In genomic region chr3:40677749-40678148, GRCh38 we compare ENCODE assay signal across 2 cellular contexts.
TF ChIP-seq lines count a peak whose summit lies in the region.

No MANE protein-coding gene starts in this region.

TF ChIP-seq in GM23338, 12 proteins besides CTCF, POLR2A, EP300 and RAD21 (continued from another document):
- TF ChIP-seq NANOG (IDR thresholded peaks at IDR 0.05; ENCODE audit: borderline replicate concordance) (no peak), ETS1 (IDR thresholded peaks at IDR 0.05) (no peak), ZNF462 (CRISPR knock-in tag; IDR thresholded peaks at IDR 0.05) (no peak), ZNF331 (CRISPR knock-in tag; IDR thresholded peaks at IDR 0.05; ENCODE audit: low read depth) (no peak), STAT1 (IDR thresholded peaks at IDR 0.05; ENCODE audit: unreplicated experiment) (no peak), EZH2phosphoT487 (IDR thresholded peaks at IDR 0.05; ENCODE audit: unreplicated experiment) (no peak), EZH2 (IDR thresholded peaks at IDR 0.05; ENCODE audit: low read depth, unreplicated experiment) (no peak), JUNB (IDR thresholded peaks at IDR 0.05; ENCODE audit: unreplicated experiment) (no peak), REST (IDR thresholded peaks at IDR 0.05; ENCODE audit: unreplicated experiment) (no peak)

TF ChIP-seq in WTC11, 78 proteins besides CTCF, POLR2A, EP300 and RAD21 (continued from another document):
- TF ChIP-seq ZSCAN18 (CRISPR knock-in tag; IDR thresholded peaks at IDR 0.05) (no peak), ZNF232 (CRISPR knock-in tag; IDR thresholded peaks at IDR 0.05) (no peak), USF2 (CRISPR knock-in tag; IDR thresholded peaks at IDR 0.05) (no peak), NR3C1 (CRISPR knock-in tag; conservative IDR thresholded peaks at IDR 0.05; ENCODE audit: low read depth) (no peak), NFYB (CRISPR knock-in tag; conservative IDR thresholded peaks at IDR 0.05; ENCODE audit: low read depth) (no peak), FOXP1 (CRISPR knock-in tag; IDR thresholded peaks at IDR 0.05; ENCODE audit: borderline replicate concordance) (no peak), ATF6 (CRISPR knock-in tag; IDR thresholded peaks at IDR 0.05) (no peak), ETV6 (CRISPR knock-in tag; IDR thresholded peaks at IDR 0.05) (no peak), SP1 (CRISPR knock-in tag; conservative IDR thresholded peaks at IDR 0.05) (no peak), ZMAT4 (CRISPR knock-in tag; IDR thresholded peaks at IDR 0.05) (no peak), FOXK1 (CRISPR knock-in tag; IDR thresholded peaks at IDR 0.05) (no peak), ATF3 (CRISPR knock-in tag; conservative IDR thresholded peaks at IDR 0.05) (no peak), NR2C2 (CRISPR knock-in tag; IDR thresholded peaks at IDR 0.05) (no peak), HMGXB4 (CRISPR knock-in tag; IDR thresholded peaks at IDR 0.05) (no peak), E2F5 (CRISPR knock-in tag; IDR thresholded peaks at IDR 0.05) (no peak), MYBL2 (CRISPR knock-in tag; IDR thresholded peaks at IDR 0.05) (no peak)
